Comparison of ENCODE assay signal across 14 cellular contexts in genomic region chr12:19432309-19433170, GRCh38. TPM values are rescaled to one million over a fixed set of nuclear protein-coding genes. Genes with fewer than 3 reads are reported as not detected.
A peak's percentile ranks its signal among the peaks of the same experiment; 100 is the strongest.
DNase-seq lines count a peak whose midpoint lies in the region; ATAC-seq lines count a peak whose summit lies in the region.
"Had no signal": no experiment of that assay in that cellular context is flagged by ENCODE, and none has a peak within 500 bp of the region (broad histone marks: within the 10 kb centered on the region; RNA-seq: fewer than 3 reads in every experiment).

No MANE protein-coding gene starts in this region.

- no peaks in the 10 kb centered on the region for H3K9me3 Mint-ChIP-seq in activated T-cell treated with anti-CD3 and anti-CD28 coated beads, Interleukin-2, amount 50 U/mL, for 24 hours
- peaks cover 2% of the 10 kb centered on the region for H3K9me3 Mint-ChIP-seq in stimulated activated memory B cell treated with anti-CD40 and anti-IgM and Interleukin-4, amounts not matched to agents 10 μg/mL and 1 μg/mL and 100 μg/mL, for 72 hours
- H3K9me3 Mint-ChIP-seq: central memory CD8-positive, alpha-beta T cell had no signal

- no peaks in the 10 kb centered on the region for H3K9me3 ChIP-seq in T-helper 17 cell (ENCODE audit: control insufficient read depth, low read length, poor library complexity, severe bottlenecking)
- H3K9me3 ChIP-seq: gastrocnemius medialis, lower lobe of right lung had no signal

- H3K4me3 Mint-ChIP-seq in activated T-cell treated with anti-CD3 and anti-CD28 coated beads, Interleukin-2, amount 50 U/mL, for 24 hours: peak overlapping the region; percentile 25
- no peak overlapping the region for H3K4me3 Mint-ChIP-seq in T-helper 17 cell
- H3K4me3 Mint-ChIP-seq in stimulated activated memory B cell treated with anti-CD40 and anti-IgM and Interleukin-4, amounts not matched to agents 10 μg/mL and 1 μg/mL and 100 μg/mL, for 72 hours: no peak overlapping the region
- H3K4me3 Mint-ChIP-seq: B cell; central memory CD8-positive, alpha-beta T cell; stimulated activated naive B cell treated with anti-CD40 and anti-IgM and Interleukin-4, amounts not matched to agents 10 μg/mL and 1 μg/mL and 100 μg/mL, for 72 hours had no signal

- no peaks in the 10 kb centered on the region for H3K27me3 Mint-ChIP-seq in activated T-cell treated with anti-CD3 and anti-CD28 coated beads, Interleukin-2, amount 50 U/mL, for 24 hours
- no peaks in the 10 kb centered on the region for H3K27me3 Mint-ChIP-seq in T-helper 17 cell
- no peaks in the 10 kb centered on the region for H3K27me3 Mint-ChIP-seq in stimulated activated memory B cell treated with anti-CD40 and anti-IgM and Interleukin-4, amounts not matched to agents 10 μg/mL and 1 μg/mL and 100 μg/mL, for 72 hours
- H3K27me3 Mint-ChIP-seq: B cell; central memory CD8-positive, alpha-beta T cell; stimulated activated naive B cell treated with anti-CD40 and anti-IgM and Interleukin-4, amounts not matched to agents 10 μg/mL and 1 μg/mL and 100 μg/mL, for 72 hours had no signal

- peaks cover 43% of the 10 kb centered on the region for H3K4me1 Mint-ChIP-seq in activated T-cell treated with anti-CD3 and anti-CD28 coated beads, Interleukin-2, amount 50 U/mL, for 24 hours (ENCODE audit: low read depth)
- peaks cover 23% of the 10 kb centered on the region for H3K4me1 Mint-ChIP-seq in T-helper 17 cell
- no peaks in the 10 kb centered on the region for H3K4me1 Mint-ChIP-seq in stimulated activated memory B cell treated with anti-CD40 and anti-IgM and Interleukin-4, amounts not matched to agents 10 μg/mL and 1 μg/mL and 100 μg/mL, for 72 hours

- ATAC-seq in T-helper 17 cell: no peak
- ATAC-seq in stimulated activated memory B cell treated with anti-CD40 and anti-IgM and Interleukin-4, amounts not matched to agents 10 μg/mL and 1 μg/mL and 100 μg/mL, for 72 hours: no peak
- ATAC-seq in HG03354 (IDR thresholded peaks at IDR 0.05; ENCODE audit: poor library complexity, severe bottlenecking, unreplicated experiment): no peak
- no peak for ATAC-seq in HG03342 (IDR thresholded peaks at IDR 0.05; ENCODE audit: unreplicated experiment)
- ATAC-seq: gastrocnemius medialis, lower lobe of right lung had no signal

- H3K27ac ChIP-seq in epithelial cell of prostate: peak overlapping the region; percentile 93
- H3K27ac ChIP-seq: gastrocnemius medialis, lower lobe of right lung had no signal

- peak overlapping the region; percentile 100 for H3K27ac Mint-ChIP-seq in activated T-cell treated with anti-CD3 and anti-CD28 coated beads, Interleukin-2, amount 50 U/mL, for 24 hours
- peak overlapping the region; percentile 96 for H3K27ac Mint-ChIP-seq in T-helper 17 cell
- peak overlapping the region; percentile 30 for H3K27ac Mint-ChIP-seq in stimulated activated memory B cell treated with anti-CD40 and anti-IgM and Interleukin-4, amounts not matched to agents 10 μg/mL and 1 μg/mL and 100 μg/mL, for 72 hours
- H3K27ac Mint-ChIP-seq: B cell had no signal

- DNase-seq in activated T-cell treated with anti-CD3 and anti-CD28 coated beads, Interleukin-2, amount 50 U/mL, for 24 hours: peak; percentile 37
- DNase-seq in activated T-cell treated with anti-CD3 and anti-CD28 coated beads, Interleukin-2, amount 50 U/mL, for 1 hour: no peak
- DNase-seq in T-helper 17 cell (no peak), epithelial cell of prostate (ENCODE audit: low read depth, low spot score) (no peak)
- no peak for DNase-seq in effector CD4-positive, alpha-beta T cell
- DNase-seq: gastrocnemius medialis; lower lobe of right lung; NCI-H2029; stimulated activated naive B cell treated with anti-CD40 and anti-IgM and Interleukin-4, amounts not matched to agents 10 μg/mL and 1 μg/mL and 100 μg/mL, for 72 hours had no signal

- no peaks in the 10 kb centered on the region for H3K36me3 Mint-ChIP-seq in activated T-cell treated with anti-CD3 and anti-CD28 coated beads, Interleukin-2, amount 50 U/mL, for 24 hours (ENCODE audit: low read depth)
- no peaks in the 10 kb centered on the region for H3K36me3 Mint-ChIP-seq in T-helper 17 cell (ENCODE audit: low read depth)
- no peaks in the 10 kb centered on the region for H3K36me3 Mint-ChIP-seq in stimulated activated memory B cell treated with anti-CD40 and anti-IgM and Interleukin-4, amounts not matched to agents 10 μg/mL and 1 μg/mL and 100 μg/mL, for 72 hours

RNA-seq across cellular contexts. Expression of gene AEBP2, which starts 6.8 kb away (rescaled TPM):
- total RNA-seq in T-helper 17 cell: 10 to 100 TPM; 50.0 to 52.7 TPM

Comparison
In these comparisons a context has a peak if more than half of its experiments do, and no peak if none do; other contexts are left out.
1. H3K27ac Mint-ChIP-seq: peak in every context shown above with its lines; median percentile 100 in activated T-cell treated with anti-CD3 and anti-CD28 coated beads, Interleukin-2, amount 50 U/mL, for 24 hours; 96 in T-helper 17 cell; 30 in stimulated activated memory B cell treated with anti-CD40 and anti-IgM and Interleukin-4, amounts not matched to agents 10 μg/mL and 1 μg/mL and 100 μg/mL, for 72 hours.